ENCODE assay signal across 9 cellular contexts in genomic region chr12:132506328-132506727, GRCh38. TPM values are rescaled to one million over a fixed set of nuclear protein-coding genes. Genes with fewer than 3 reads are reported as not detected.
DNase-seq lines count a peak whose midpoint lies in the region; ATAC-seq, FAIRE-seq and TF ChIP-seq lines count a peak whose summit lies in the region.
"Had no signal": no experiment of that assay in that cellular context is flagged by ENCODE, and none has a peak within 500 bp of the region (broad histone marks: within the 10 kb centered on the region; RNA-seq: fewer than 3 reads in every experiment).

No MANE protein-coding gene starts in this region.

- no peaks in the 10 kb centered on the region for H3K9me3 ChIP-seq in BLaER1 treated with 17β-estradiol and CSF1 and Interleukin-3, amounts not matched to agents 10 nM and 100 nM (replicated peaks in 1 of 11)
- H3K9me3 ChIP-seq in neutrophil (no peaks in the 10 kb centered on the region), mucosa of descending colon (no peaks in the 10 kb centered on the region)
- H3K9me3 ChIP-seq: SJSA1 had no signal

- peak overlapping the region; percentile 83 to 88 for H3K27ac Mint-ChIP-seq in effector memory CD8-positive, alpha-beta T cell

- no peak for TF ChIP-seq CTCF in neutrophil (IDR thresholded peaks at IDR 0.05)
- TF ChIP-seq CTCF in mucosa of descending colon (IDR thresholded peaks at IDR 0.05): no peak

- peaks cover 75 to 96% (median 90%) of the 10 kb centered on the region in 10 experiments for H3K4me1 ChIP-seq in BLaER1 treated with 17β-estradiol and CSF1 and Interleukin-3, amounts not matched to agents 10 nM and 100 nM
- peaks cover 32 to 37% of the 10 kb centered on the region in 2 experiments for H3K4me1 ChIP-seq in neutrophil (ENCODE audit: control insufficient read depth in 1 of 2, insufficient read depth in 1 of 2, low read depth in 1 of 2, low read length in 1 of 2)
- peaks cover 18% of the 10 kb centered on the region for H3K4me1 ChIP-seq in mucosa of descending colon (ENCODE audit: low read depth)
- H3K4me1 ChIP-seq: SJSA1 had no signal

- peaks cover 64% of the 10 kb centered on the region for H3K36me3 Mint-ChIP-seq in effector memory CD8-positive, alpha-beta T cell (ENCODE audit: insufficient read depth)

- peak overlapping the region in 10 of 11 experiments; percentile 1 to 68 (median 54); a peak in 15 of 22 replicates for H3K27ac ChIP-seq in BLaER1 treated with 17β-estradiol and CSF1 and Interleukin-3, amounts not matched to agents 10 nM and 100 nM
- H3K27ac ChIP-seq in neutrophil: peak overlapping the region; percentile 23
- H3K27ac ChIP-seq: SJSA1 had no signal

- no peaks in the 10 kb centered on the region for H3K27me3 ChIP-seq in BLaER1 treated with 17β-estradiol and CSF1 and Interleukin-3, amounts not matched to agents 10 nM and 100 nM
- no peaks in the 10 kb centered on the region for H3K27me3 ChIP-seq in neutrophil
- H3K27me3 ChIP-seq: SJSA1 had no signal

- peak overlapping the region in 6 of 10 experiments; percentile 18 to 52 (median 40); a peak in 9 of 20 replicates for H3K4me3 ChIP-seq in BLaER1 treated with 17β-estradiol and CSF1 and Interleukin-3, amounts not matched to agents 10 nM and 100 nM
- H3K4me3 ChIP-seq in neutrophil (ENCODE audit: low read depth in 1 of 2, low read length in 1 of 2) (no peak overlapping the region), mucosa of descending colon (no peak overlapping the region)
- H3K4me3 ChIP-seq: SJSA1 had no signal

- H3K4me3 Mint-ChIP-seq in effector memory CD8-positive, alpha-beta T cell: peak overlapping the region; percentile 47 to 53

- peaks cover 44 to 54% of the 10 kb centered on the region in 2 donors for H3K4me1 Mint-ChIP-seq in effector memory CD8-positive, alpha-beta T cell (ENCODE audit: low read depth in 2 of 2)

- FAIRE-seq in GM19239 (lab: Jason Lieb, UNC): no peak

- no peaks in the 10 kb centered on the region for H3K9me3 Mint-ChIP-seq in effector memory CD8-positive, alpha-beta T cell

- intact Hi-C loops in mucosa of descending colon (cut with DNase I, micrococcal nuclease): no loop called here

- no peaks in the 10 kb centered on the region for H3K27me3 Mint-ChIP-seq in effector memory CD8-positive, alpha-beta T cell

- peaks cover 97 to 100% (median 99%) of the 10 kb centered on the region in 11 experiments for H4K20me1 ChIP-seq in BLaER1 treated with 17β-estradiol and CSF1 and Interleukin-3, amounts not matched to agents 10 nM and 100 nM

- H3K4me2 ChIP-seq in BLaER1 treated with 17β-estradiol and CSF1 and Interleukin-3, amounts not matched to agents 10 nM and 100 nM: peak overlapping the region; percentile 87 to 99 (median 93)

- H3K36me3 ChIP-seq in BLaER1 treated with 17β-estradiol and CSF1 and Interleukin-3, amounts not matched to agents 10 nM and 100 nM: peaks cover 18 to 34% (median 33%) of the 10 kb centered on the region in 11 experiments; a peak in 21 of 22 replicates
- H3K36me3 ChIP-seq in neutrophil (peaks cover 35% of the 10 kb centered on the region), mucosa of descending colon (ENCODE audit: low read depth) (no peaks in the 10 kb centered on the region)
- H3K36me3 ChIP-seq: SJSA1 had no signal

- ATAC-seq in effector memory CD8-positive, alpha-beta T cell (replicated peaks): peak; percentile 7
- ATAC-seq in mucosa of descending colon: no peak

- peak overlapping the region; percentile 44 to 74 (median 62); a peak in 19 of 22 replicates for H3K9ac ChIP-seq in BLaER1 treated with 17β-estradiol and CSF1 and Interleukin-3, amounts not matched to agents 10 nM and 100 nM

- DNase-seq in Kasumi-1 (lab: John Stamatoyannopoulos, UW): peak; percentile 35 to 45
- DNase-seq in effector memory CD8-positive, alpha-beta T cell: no peak
- DNase-seq in HUDEP-2 (lab: John Stamatoyannopoulos, UW; ENCODE audit: unreplicated experiment in 76 of 76): no peak
- DNase-seq in mucosa of descending colon: no peak
- no peak for DNase-seq in GM19239 (ENCODE audit: insufficient read length, low spot score)
- DNase-seq in activated CD8-positive, alpha-beta memory T cell treated with anti-CD3 and anti-CD28 coated beads, Interleukin-2, amount 50 U/mL, for 48 hours: no peak

RNA-seq across cellular contexts. Expression of gene FBRSL1, which starts 16.4 kb away (rescaled TPM):
- 10 to 100 TPM; 54.7 to 68.5 (median 55.6) TPM for total RNA-seq in mucosa of descending colon

Comparison
In these comparisons a context has a peak if more than half of its experiments do, and no peak if none do; other contexts are left out.
1. H3K4me3 ChIP-seq: peak in BLaER1 treated with 17β-estradiol and CSF1 and Interleukin-3, amounts not matched to agents 10 nM and 100 nM (6 of 10); none in neutrophil (0 of 2) and mucosa of descending colon (single experiment).
2. DNase-seq: peak in Kasumi-1 (2 of 2); none in effector memory CD8-positive, alpha-beta T cell (0 of 3), HUDEP-2 (0 of 76), mucosa of descending colon (0 of 3), GM19239 (single experiment) and activated CD8-positive, alpha-beta memory T cell treated with anti-CD3 and anti-CD28 coated beads, Interleukin-2, amount 50 U/mL, for 48 hours (single experiment).